Comparison of ENCODE assay signal across 17 cellular contexts in genomic region chr13:110757296-110757695, GRCh38. TPM values are rescaled to one million over a fixed set of nuclear protein-coding genes. Genes with fewer than 3 reads are reported as not detected.
DNase-seq lines count a peak whose midpoint lies in the region; ATAC-seq and TF ChIP-seq lines count a peak whose summit lies in the region.
"Had no signal": no experiment of that assay in that cellular context is flagged by ENCODE, and none has a peak within 500 bp of the region (broad histone marks: within the 10 kb centered on the region; RNA-seq: fewer than 3 reads in every experiment).

No MANE protein-coding gene starts in this region.

- H2BK15ac ChIP-seq in IMR-90 (ENCODE audit: low read depth, low read length): no peak overlapping the region; the same call in 2 of the 3 replicates

- no peak overlapping the region for H3K4me2 ChIP-seq in IMR-90 (ENCODE audit: low read depth, low read length)

- H3K27me3 ChIP-seq in IMR-90 (ENCODE audit: control insufficient read depth, insufficient read depth, low read length) (no peaks in the 10 kb centered on the region), endodermal cell (ENCODE audit: control insufficient read depth, insufficient read depth, low read length, poor library complexity, severe bottlenecking) (no peaks in the 10 kb centered on the region)

- peak overlapping the region; percentile 69 for H2BK120ac ChIP-seq in IMR-90 (ENCODE audit: low read depth, low read length)

- H3K9ac ChIP-seq in IMR-90 (ENCODE audit: low read depth, low read length) (no peak overlapping the region), endodermal cell (ENCODE audit: extremely low read depth, low read length, poor library complexity, severe bottlenecking) (no peak overlapping the region)
- H3K9ac ChIP-seq: GM23248 had no signal

- TF ChIP-seq POLR2A in IMR-90 (IDR thresholded peaks at IDR 0.05; ENCODE audit: low read depth, low read length): no peak

- H4K5ac ChIP-seq in IMR-90 (ENCODE audit: low read depth, low read length): peak overlapping the region; percentile 24; the same call in 1 of the 2 replicates

- no peak overlapping the region for H3K23ac ChIP-seq in IMR-90 (ENCODE audit: low read depth, low read length)

- no peak for ATAC-seq in IMR-90 (ENCODE audit: low read depth)

- no peak overlapping the region; the same call in 1 of the 2 replicates for H4K91ac ChIP-seq in IMR-90 (ENCODE audit: insufficient read depth, low read depth, low read length)

- no peak for TF ChIP-seq RAD21 in IMR-90 (IDR thresholded peaks at IDR 0.05; ENCODE audit: low read length)

- peak overlapping the region; percentile 26; the same call in 1 of the 2 replicates for H3K27ac ChIP-seq in IMR-90 (ENCODE audit: insufficient read depth, low read length)
- no peak overlapping the region for H3K27ac ChIP-seq in endodermal cell (ENCODE audit: low read depth, low read length)
- H3K27ac ChIP-seq: GM23248 had no signal

- H3K27me3 Mint-ChIP-seq in endodermal cell (ENCODE audit: insufficient read depth): no peaks in the 10 kb centered on the region
- H3K27me3 Mint-ChIP-seq in neural crest cell (ENCODE audit: low read depth): no peaks in the 10 kb centered on the region

- 0 out of 4 replicates have a peak overlapping the region, but pooled peaks of 1 of the 2 experiments have one; percentile 7 for H4K8ac ChIP-seq in IMR-90 (ENCODE audit: low read depth in 2 of 2, low read length in 2 of 2)

- H3K9me1 ChIP-seq in IMR-90 (ENCODE audit: insufficient read depth, low read length): peaks cover 10% of the 10 kb centered on the region; the same call in 1 of the 2 replicates

- no peak overlapping the region for H2BK5ac ChIP-seq in IMR-90 (ENCODE audit: low read depth, low read length, poor library complexity, severe bottlenecking)

- POLR2A ChIA-PET in IMR-90 (lab: Charles Lee; ENCODE audit: unreplicated experiment): no interaction called here

- H3K79me1 ChIP-seq in IMR-90 (ENCODE audit: low read depth in 1 of 2, low read length in 2 of 2): no peaks in the 10 kb centered on the region

- H2BK20ac ChIP-seq in IMR-90 (ENCODE audit: low read depth, low read length): peak overlapping the region; percentile 61; the same call in 1 of the 2 replicates

- dilution Hi-C loops in IMR-90 (cut with HindIII; ENCODE audit: low sequenced_read_pairs, unreplicated experiment): no loop called here

- peak overlapping the region; percentile 4; the same call in 1 of the 2 replicates for H3K4ac ChIP-seq in IMR-90 (ENCODE audit: low read depth, low read length)

- no peaks in the 10 kb centered on the region for H4K20me1 ChIP-seq in IMR-90 (ENCODE audit: insufficient read depth, low read length)

- BruUV-seq in IMR-90 (replicated peaks; lab: Mats Ljungman, UMichigan): no TSS peak

- no peak for DNase-seq in IMR-90
- peak; percentile 56 for DNase-seq in endodermal cell
- no peak for DNase-seq in neural crest cell (ENCODE audit: low read depth, low spot score)
- peak; percentile 31 for DNase-seq in posterior vena cava (ENCODE audit: low spot score)
- no peak for DNase-seq in GM03348 (ENCODE audit: low spot score)
- no peak for DNase-seq in epidermal melanocyte (ENCODE audit: insufficient read length, low spot score)
- no peak for DNase-seq in OCI-M1 (lab: John Stamatoyannopoulos, UW)
- DNase-seq in NCI-H2029 (lab: John Stamatoyannopoulos, UW): no peak
- DNase-seq: C1 segment of cervical spinal cord; Calu3; CD4-positive, alpha-beta memory T cell; COR-L47; DMS53; DMS79 treated with DMSO at 0.1 percent for 48 hours; GF-D8; GM23248; HCEC 1CT had no signal

- no peak overlapping the region for H3K56ac ChIP-seq in IMR-90 (ENCODE audit: extremely low read depth, insufficient read depth, low read length)

- 0 out of 2 replicates have a peak, but pooled peaks cover 2% of the 10 kb centered on the region for H3K9me3 ChIP-seq in IMR-90 (ENCODE audit: control insufficient read depth, insufficient read depth, low read length)
- peaks cover 4% of the 10 kb centered on the region for H3K9me3 ChIP-seq in endodermal cell (ENCODE audit: control insufficient read depth, low read length)

- H3K36me3 ChIP-seq in IMR-90 (ENCODE audit: control insufficient read depth, insufficient read depth, low read length): no peaks in the 10 kb centered on the region
- no peaks in the 10 kb centered on the region for H3K36me3 ChIP-seq in endodermal cell (ENCODE audit: control insufficient read depth, insufficient read depth, low read length)

- H3K9me3 Mint-ChIP-seq in endodermal cell: peaks cover 8% of the 10 kb centered on the region
- H3K9me3 Mint-ChIP-seq in neural crest cell: peaks cover 3% of the 10 kb centered on the region

- H3K18ac ChIP-seq in IMR-90 (ENCODE audit: low read depth, low read length): no peak overlapping the region; the same call in 1 of the 2 replicates

- no peak overlapping the region for H2AK9ac ChIP-seq in IMR-90 (replicated peaks; ENCODE audit: low read depth, low read length, poor library complexity)

- H3K4me1 ChIP-seq in IMR-90 (ENCODE audit: control insufficient read depth, insufficient read depth, low read length) (peaks cover 18% of the 10 kb centered on the region), endodermal cell (ENCODE audit: control insufficient read depth, insufficient read depth, low read length) (no peaks in the 10 kb centered on the region)

- in situ Hi-C loops in IMR-90 (cut with MboI; ENCODE audit: low sequenced_read_pairs): no loop called here

- 94% methylated on average over 12 of the region's 14 CpGs; no CpG with 5 or more reads in 1 of the 2 experiments for WGBS in IMR-90 (ENCODE audit: extremely low coverage in 2 of 2, insufficient read length in 1 of 2), 2 experiments
- WGBS in endodermal cell (ENCODE audit: insufficient coverage in 1 of 2, insufficient read length in 1 of 2), 2 experiments: 93 to 94% methylated on average over 6 to 14 of the region's 14 CpGs

- H3K4me3 Mint-ChIP-seq in endodermal cell: no peak overlapping the region
- no peak overlapping the region for H3K4me3 Mint-ChIP-seq in neural crest cell
- H3K4me3 Mint-ChIP-seq: CD4-positive, alpha-beta memory T cell had no signal

- CTCF ChIA-PET in IMR-90 (lab: Yijun Ruan, JAX): no interaction called here

- TF ChIP-seq CTCF in IMR-90 (conservative IDR thresholded peaks at IDR 0.05; ENCODE audit: low read depth, low read length): no peak
- TF ChIP-seq CTCF in endodermal cell (conservative IDR thresholded peaks at IDR 0.05): no peak
- TF ChIP-seq CTCF in neural crest cell (conservative IDR thresholded peaks at IDR 0.05): no peak

- peaks cover 4% of the 10 kb centered on the region for H3K36me3 Mint-ChIP-seq in endodermal cell (ENCODE audit: low read depth)
- H3K36me3 Mint-ChIP-seq in neural crest cell (ENCODE audit: low read depth): peaks cover 9% of the 10 kb centered on the region
- H3K36me3 Mint-ChIP-seq: CD4-positive, alpha-beta memory T cell had no signal

- H2AK5ac ChIP-seq in IMR-90 (ENCODE audit: low read depth, low read length): peak overlapping the region; percentile 64; the same call in 1 of the 2 replicates

- H3K14ac ChIP-seq in IMR-90 (replicated peaks; ENCODE audit: low read depth, low read length): no peak overlapping the region

- no peak overlapping the region for H2AFZ ChIP-seq in IMR-90 (replicated peaks; ENCODE audit: low read length, poor library complexity)
- H2AFZ ChIP-seq: GM23248 had no signal

- H3K27ac Mint-ChIP-seq in endodermal cell (peak overlapping the region; percentile 27), neural crest cell (ENCODE audit: unreplicated experiment) (peak overlapping the region; percentile 72)

- intact Hi-C loops in IMR-90 (cut with micrococcal nuclease) (loop anchor here (5.0 kb wide), 2 partner anchors 40 to 45 kb away; no protein-coding TSS in a partner anchor), posterior vena cava (cut with DNase I) (no loop called here)

- H3K4me3 ChIP-seq in IMR-90 (ENCODE audit: insufficient read depth, low read depth, low read length) (no peak overlapping the region), endodermal cell (ENCODE audit: low read length) (no peak overlapping the region)
- H3K4me3 ChIP-seq: GM23248 had no signal

- H3K4me1 Mint-ChIP-seq in endodermal cell: peaks cover 11% of the 10 kb centered on the region
- no peaks in the 10 kb centered on the region for H3K4me1 Mint-ChIP-seq in neural crest cell
- H3K4me1 Mint-ChIP-seq: CD4-positive, alpha-beta memory T cell had no signal

TF ChIP-seq in IMR-90, 13 proteins besides CTCF, POLR2A, EP300 and RAD21 (continues in another document):
- TF ChIP-seq USF2 (IDR thresholded peaks at IDR 0.05; ENCODE audit: low read depth, low read length) (no peak), ELK1 (IDR thresholded peaks at IDR 0.05; ENCODE audit: borderline replicate concordance, low read depth, low read length) (no peak)

RNA-seq across cellular contexts. Expression of gene ING1, which starts 43.8 kb away (rescaled TPM):
- total RNA-seq in IMR-90 (2012; rRNA removed): 9.1 and 11.7 TPM in 2 replicates
- 13.5 and 17.5 TPM in 2 replicates for polyA plus RNA-seq in IMR-90 (2012; rRNA removed)
- polyA plus RNA-seq in IMR-90 (2012; cell fraction: cytosol; rRNA removed): 12.9 and 25.4 TPM in 2 replicates
- polyA plus RNA-seq in IMR-90 (2012; cell fraction: nucleus; rRNA removed; ENCODE audit: low replicate concordance): 22.3 and 33.7 TPM in 2 replicates
- 10 to 100 TPM; 23.2 to 23.6 TPM for total RNA-seq in endodermal cell
- polyA plus RNA-seq in endodermal cell (2013, experiment 1 of 2): 23.8 TPM
- polyA plus RNA-seq in endodermal cell (2013, experiment 2 of 2): 25.8 TPM
- 26.8 and 29.6 TPM in 2 replicates for total RNA-seq in neural crest cell
- 1 to 10 TPM; 7.0 to 9.5 TPM for total RNA-seq in posterior vena cava

RNA-seq across cellular contexts. Expression of gene CARS2, which starts 51.4 kb away (rescaled TPM):
- 71.4 and 76.2 TPM in 2 replicates for total RNA-seq in IMR-90 (2012; rRNA removed)
- 75.1 and 76.4 TPM in 2 replicates for polyA plus RNA-seq in IMR-90 (2012; rRNA removed)
- 40.3 and 63.1 TPM in 2 replicates for polyA plus RNA-seq in IMR-90 (2012; cell fraction: cytosol; rRNA removed)
- 266 and 332 TPM in 2 replicates for polyA plus RNA-seq in IMR-90 (2012; cell fraction: nucleus; rRNA removed; ENCODE audit: low replicate concordance)
- total RNA-seq in endodermal cell: 10 to 100 TPM; 53.0 to 53.2 TPM
- 29.5 TPM for polyA plus RNA-seq in endodermal cell (2013, experiment 1 of 2)
- 28.6 TPM for polyA plus RNA-seq in endodermal cell (2013, experiment 2 of 2)
- total RNA-seq in neural crest cell: 81.5 and 92.3 TPM in 2 replicates
- 10 to 100 TPM; 43.7 to 46.9 TPM for total RNA-seq in posterior vena cava

Comparison
In these comparisons a context has a peak if more than half of its experiments do, and no peak if none do; other contexts are left out.
1. DNase-seq: peak in endodermal cell (single experiment) and posterior vena cava (single experiment); none in IMR-90 (single experiment), neural crest cell (single experiment), GM03348 (single experiment), epidermal melanocyte (single experiment), OCI-M1 (single experiment) and NCI-H2029 (single experiment).